1 cellular context compared by ENCODE assay signal in genomic region chr3:127672429-127673190, GRCh38.
A peak's percentile ranks its signal among the peaks of the same experiment; 100 is the strongest.
TF ChIP-seq lines count a peak whose summit lies in the region.

ABTB1 (plus strand) TSS chr3:127672952; CDS start chr3:127673026, 74 bp downstream.

TF ChIP-seq in K562, 482 proteins besides CTCF, POLR2A, EP300 and RAD21 (continued from another document and continues in another):
- TF ChIP-seq ZNF609 (CRISPR knock-in tag; IDR thresholded peaks at IDR 0.05; ENCODE audit: borderline replicate concordance) (no peak), FOXA3 (CRISPR knock-in tag; conservative IDR thresholded peaks at IDR 0.05 in 1 of 2, IDR thresholded peaks at IDR 0.05 in 1 of 2) (no peak), HOXB6 (CRISPR knock-in tag; IDR thresholded peaks at IDR 0.05; ENCODE audit: borderline replicate concordance) (no peak), AFF4 (CRISPR knock-in tag; IDR thresholded peaks at IDR 0.05) (0 out of 2 replicates have a peak, but pooled peaks have one; percentile 71), PHF20 (IDR thresholded peaks at IDR 0.05; ENCODE audit: partially characterized antibody) (peak; percentile 63), SP1 (CRISPR knock-in tag; IDR thresholded peaks at IDR 0.05) (peak; percentile 27; the same call in 1 of the 2 replicates), ATF2 (CRISPR knock-in tag; IDR thresholded peaks at IDR 0.05) (no peak), PHF8 (IDR thresholded peaks at IDR 0.05; ENCODE audit: borderline replicate concordance, low read length) (peak; percentile 85), POLR2G (IDR thresholded peaks at IDR 0.05; ENCODE audit: low read depth, low read length) (peak; percentile 87), RBM17 (IDR thresholded peaks at IDR 0.05; ENCODE audit: borderline replicate concordance, low read depth, low read length) (no peak), CAMTA2 (CRISPR knock-in tag; conservative IDR thresholded peaks at IDR 0.05) (no peak), POLR3G (IDR thresholded peaks at IDR 0.05; ENCODE audit: extremely low read depth, insufficient read length, insufficient replicate concordance) (no peak), CREB1 (IDR thresholded peaks at IDR 0.05) (no peak), CREB1 (CRISPR knock-in tag; IDR thresholded peaks at IDR 0.05) (no peak), POLR2B (IDR thresholded peaks at IDR 0.05; ENCODE audit: low read depth, partially characterized antibody) (peak; percentile 42), MYC (IDR thresholded peaks at IDR 0.05; ENCODE audit: low read depth, low read length) (peak; percentile 53; the same call in 1 of the 2 replicates), MYC (CRISPR knock-in tag; IDR thresholded peaks at IDR 0.05; ENCODE audit: borderline replicate concordance, low read depth) (no peak), MTA3 (IDR thresholded peaks at IDR 0.05; ENCODE audit: borderline replicate concordance) (peak; percentile 0; the same call in 1 of the 2 replicates), GATAD2B (IDR thresholded peaks at IDR 0.05; ENCODE audit: borderline replicate concordance) (0 out of 2 replicates have a peak, but pooled peaks have one; percentile 18), IRF9 (tag; IDR thresholded peaks at IDR 0.05) (no peak), OTX1 (CRISPR knock-in tag; IDR thresholded peaks at IDR 0.05) (no peak), TCF3 (CRISPR knock-in tag; IDR thresholded peaks at IDR 0.05) (no peak), TBP (optimal IDR thresholded peaks at IDR 0.05; ENCODE audit: low read depth, low read length) (peak; percentile 33), BCOR (IDR thresholded peaks at IDR 0.05) (no peak), ZNF639 (CRISPR knock-in tag; conservative IDR thresholded peaks at IDR 0.05 in 1 of 2, IDR thresholded peaks at IDR 0.05 in 1 of 2) (no peak; a peak in 1 of 4 replicates), CUX1 (CRISPR knock-in tag; IDR thresholded peaks at IDR 0.05) (no peak), THAP12 (CRISPR knock-in tag; IDR thresholded peaks at IDR 0.05) (no peak), MYNN (IDR thresholded peaks at IDR 0.05) (no peak), MYNN (CRISPR knock-in tag; IDR thresholded peaks at IDR 0.05) (no peak), UBTF (IDR thresholded peaks at IDR 0.05; ENCODE audit: borderline replicate concordance in 1 of 2, low read depth in 2 of 2, low read length in 2 of 2) (0 out of 4 replicates have a peak, but pooled peaks of 1 of the 2 experiments have one; percentile 16), SRSF7 (optimal IDR thresholded peaks at IDR 0.05; ENCODE audit: low read depth, low read length) (no peak), ELF1 (tag; IDR thresholded peaks at IDR 0.05) (peak; percentile 84), ZNF212 (CRISPR knock-in tag; IDR thresholded peaks at IDR 0.05) (no peak), STAT5B (CRISPR knock-in tag; IDR thresholded peaks at IDR 0.05) (no peak)
